In genomic region chr12:5720405-5721045, GRCh38 we compare ENCODE assay signal across 27 cellular contexts.
"Had no signal": no experiment of that assay in that cellular context is flagged by ENCODE, and none has a peak within 500 bp of the region (broad histone marks: within the 10 kb centered on the region; RNA-seq: fewer than 3 reads in every experiment).

No MANE protein-coding gene starts in this region.

- ATAC-seq: activated CD8-positive, alpha-beta memory T cell treated with anti-CD3 and anti-CD28 coated beads, Interleukin-2, amount 10 ng/mL, durations not matched to agents 7 days and 5 days; Panc1; Right ventricle myocardium inferior; T-cell had no signal

- H3K27ac Mint-ChIP-seq: activated B cell treated with CpG ODN at 0.5 μM for 24 hours; activated CD4-positive, alpha-beta T cell treated with anti-CD3 and anti-CD28 coated beads, Interleukin-2, amount 10 ng/mL, durations not matched to agents 24 days and 14 days; activated CD8-positive, alpha-beta memory T cell treated with anti-CD3 and anti-CD28 coated beads, Interleukin-2, amount 10 ng/mL, durations not matched to agents 7 days and 5 days; activated naive CD4-positive, alpha-beta T cell treated with anti-CD3 and anti-CD28 coated beads, Interleukin-2, amount 50 U/mL, for 24 hours; activated T-cell treated with anti-CD3 and anti-CD28 coated beads, Interleukin-2, amount 50 U/mL, for 24 hours; activated T-helper 1 cell treated with anti-CD3 and anti-CD28 coated beads, Interleukin-12 subunit alpha, Interleukin-12 subunit beta, Interleukin-2, Interleukin-4 antibody, amounts not matched to agents 30 ng/mL and 10 ng/mL and 1 ng/mL, durations not matched to agents 14 hours and 24 hours and 36 hours; brain; T-cell had no signal

- H3K36me3 ChIP-seq: MG63 had no signal

- H3K4me1 Mint-ChIP-seq: activated B cell treated with CpG ODN at 0.5 μM for 24 hours; activated CD4-positive, alpha-beta T cell treated with anti-CD3 and anti-CD28 coated beads, Interleukin-2, amount 10 ng/mL, durations not matched to agents 24 days and 14 days; activated CD8-positive, alpha-beta memory T cell treated with anti-CD3 and anti-CD28 coated beads, Interleukin-2, amount 10 ng/mL, durations not matched to agents 7 days and 5 days; activated naive CD4-positive, alpha-beta T cell treated with anti-CD3 and anti-CD28 coated beads, Interleukin-2, amount 50 U/mL, for 24 hours had no signal

- H3K9me3 ChIP-seq: MG63 had no signal

- H3K27me3 ChIP-seq: MG63 had no signal

- H3K4me3 Mint-ChIP-seq: activated B cell treated with CpG ODN at 0.5 μM for 24 hours; activated CD4-positive, alpha-beta T cell treated with anti-CD3 and anti-CD28 coated beads, Interleukin-2, amount 10 ng/mL, durations not matched to agents 24 days and 14 days; activated CD8-positive, alpha-beta memory T cell treated with anti-CD3 and anti-CD28 coated beads, Interleukin-2, amount 10 ng/mL, durations not matched to agents 7 days and 5 days; activated naive CD4-positive, alpha-beta T cell treated with anti-CD3 and anti-CD28 coated beads, Interleukin-2, amount 50 U/mL, for 24 hours; activated T-cell treated with anti-CD3 and anti-CD28 coated beads, Interleukin-2, amount 50 U/mL, for 24 hours; activated T-helper 1 cell treated with anti-CD3 and anti-CD28 coated beads, Interleukin-12 subunit alpha, Interleukin-12 subunit beta, Interleukin-2, Interleukin-4 antibody, amounts not matched to agents 30 ng/mL and 10 ng/mL and 1 ng/mL, durations not matched to agents 14 hours and 24 hours and 36 hours; brain; T-cell had no signal

- H3K36me3 Mint-ChIP-seq: activated CD8-positive, alpha-beta memory T cell treated with anti-CD3 and anti-CD28 coated beads, Interleukin-2, amount 10 ng/mL, durations not matched to agents 7 days and 5 days; activated naive CD4-positive, alpha-beta T cell treated with anti-CD3 and anti-CD28 coated beads, Interleukin-2, amount 50 U/mL, for 24 hours; brain; T-cell had no signal

- H3K4me3 ChIP-seq: MG63, SK-N-MC had no signal

- H3K9me3 Mint-ChIP-seq: activated B cell treated with CpG ODN at 0.5 μM for 24 hours; activated CD4-positive, alpha-beta T cell treated with anti-CD3 and anti-CD28 coated beads, Interleukin-2, amount 10 ng/mL, durations not matched to agents 24 days and 14 days; activated naive CD4-positive, alpha-beta T cell treated with anti-CD3 and anti-CD28 coated beads, Interleukin-2, amount 50 U/mL, for 24 hours; activated T-cell treated with anti-CD3 and anti-CD28 coated beads, Interleukin-2, amount 50 U/mL, for 24 hours; activated T-helper 1 cell treated with anti-CD3 and anti-CD28 coated beads, Interleukin-12 subunit alpha, Interleukin-12 subunit beta, Interleukin-2, Interleukin-4 antibody, amounts not matched to agents 30 ng/mL and 10 ng/mL and 1 ng/mL, durations not matched to agents 14 hours and 24 hours and 36 hours; brain; T-cell had no signal

- DNase-seq: activated B cell treated with CpG ODN at 0.5 μM for 24 hours; activated CD4-positive, alpha-beta T cell treated with anti-CD3 and anti-CD28 coated beads for 1 hour; activated CD4-positive, alpha-beta T cell treated with anti-CD3 and anti-CD28 coated beads, Interleukin-2, amount 10 ng/mL, durations not matched to agents 24 days and 14 days; activated CD4-positive, alpha-beta T cell treated with anti-CD3 and anti-CD28 coated beads, Interleukin-2, amount 50 U/mL, for 48 hours; activated effector memory CD4-positive, alpha-beta T cell treated with Interleukin-2 at 50 U/mL for 16 hours; activated naive CD4-positive, alpha-beta T cell; activated T-cell treated with anti-CD3 and anti-CD28 coated beads, Interleukin-2, amount 50 U/mL, for 24 hours; MG63; NCI-H1105; NCI-H1436; NCI-H1694 treated with DMSO at 0.1 percent for 48 hours; NCI-H2029 treated with DMSO at 0.1 percent for 48 hours; NCI-H510A treated with DMSO at 0.1 percent for 48 hours; NCI-H69; NK-92 treated with Interleukin-12 subunit alpha and Interleukin-12 subunit beta, amount 100 ng/mL, for 24 hours; OCI-M1; RPMI8226; T-cell; T-helper 2 cell; T1000 had no signal

- H3K27ac ChIP-seq: SK-N-MC had no signal

- H3K27me3 Mint-ChIP-seq: brain had no signal
